Comparison of ENCODE assay signal across 1 cellular context in the genomic region with DNA sequence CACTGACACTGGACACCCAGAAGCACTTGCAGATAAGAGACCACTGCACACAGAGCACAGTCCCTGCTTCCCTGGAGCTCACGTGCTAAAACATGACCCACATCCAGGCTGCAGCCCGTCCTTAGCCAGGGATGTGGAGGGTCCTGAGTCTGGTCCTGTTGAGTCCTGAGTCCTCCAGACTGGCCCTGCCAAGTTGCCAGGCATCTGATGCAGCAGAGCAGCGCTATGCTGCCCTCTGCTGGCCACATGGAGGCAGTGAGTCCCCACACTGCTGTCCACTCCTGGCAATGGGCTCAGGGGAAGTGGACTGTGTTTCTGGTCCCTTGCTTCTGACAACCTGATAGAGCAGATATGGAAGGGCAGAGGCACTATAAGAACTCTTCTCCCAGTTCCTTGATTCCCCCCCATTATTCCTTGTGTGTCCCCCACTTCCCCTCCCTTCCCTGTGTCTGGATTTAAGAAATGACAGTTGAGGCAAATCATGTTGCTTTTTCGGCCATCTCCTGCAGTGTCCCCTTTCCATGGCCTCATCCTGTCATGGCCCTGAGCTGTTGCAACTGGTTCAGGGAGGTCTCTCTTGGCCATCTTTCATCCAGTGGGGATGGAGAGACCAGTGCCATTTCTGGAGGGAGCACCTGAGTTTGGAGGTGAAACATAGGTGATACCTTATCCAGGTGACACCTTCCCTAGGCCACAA.
A peak's percentile ranks its signal among the peaks of the same experiment; 100 is the strongest.
TF ChIP-seq lines count a peak whose summit lies in the region.

No MANE protein-coding gene starts in this region.

TF ChIP-seq in SK-N-SH, 30 proteins besides CTCF, POLR2A, EP300 and RAD21 (continued from another document):
- TF ChIP-seq, protein P1, sequence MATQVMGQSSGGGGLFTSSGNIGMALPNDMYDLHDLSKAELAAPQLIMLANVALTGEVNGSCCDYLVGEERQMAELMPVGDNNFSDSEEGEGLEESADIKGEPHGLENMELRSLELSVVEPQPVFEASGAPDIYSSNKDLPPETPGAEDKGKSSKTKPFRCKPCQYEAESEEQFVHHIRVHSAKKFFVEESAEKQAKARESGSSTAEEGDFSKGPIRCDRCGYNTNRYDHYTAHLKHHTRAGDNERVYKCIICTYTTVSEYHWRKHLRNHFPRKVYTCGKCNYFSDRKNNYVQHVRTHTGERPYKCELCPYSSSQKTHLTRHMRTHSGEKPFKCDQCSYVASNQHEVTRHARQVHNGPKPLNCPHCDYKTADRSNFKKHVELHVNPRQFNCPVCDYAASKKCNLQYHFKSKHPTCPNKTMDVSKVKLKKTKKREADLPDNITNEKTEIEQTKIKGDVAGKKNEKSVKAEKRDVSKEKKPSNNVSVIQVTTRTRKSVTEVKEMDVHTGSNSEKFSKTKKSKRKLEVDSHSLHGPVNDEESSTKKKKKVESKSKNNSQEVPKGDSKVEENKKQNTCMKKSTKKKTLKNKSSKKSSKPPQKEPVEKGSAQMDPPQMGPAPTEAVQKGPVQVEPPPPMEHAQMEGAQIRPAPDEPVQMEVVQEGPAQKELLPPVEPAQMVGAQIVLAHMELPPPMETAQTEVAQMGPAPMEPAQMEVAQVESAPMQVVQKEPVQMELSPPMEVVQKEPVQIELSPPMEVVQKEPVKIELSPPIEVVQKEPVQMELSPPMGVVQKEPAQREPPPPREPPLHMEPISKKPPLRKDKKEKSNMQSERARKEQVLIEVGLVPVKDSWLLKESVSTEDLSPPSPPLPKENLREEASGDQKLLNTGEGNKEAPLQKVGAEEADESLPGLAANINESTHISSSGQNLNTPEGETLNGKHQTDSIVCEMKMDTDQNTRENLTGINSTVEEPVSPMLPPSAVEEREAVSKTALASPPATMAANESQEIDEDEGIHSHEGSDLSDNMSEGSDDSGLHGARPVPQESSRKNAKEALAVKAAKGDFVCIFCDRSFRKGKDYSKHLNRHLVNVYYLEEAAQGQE (IDR thresholded peaks at IDR 0.05; ENCODE audit: low read depth, low read length): peak; percentile 49; the same call in 1 of the 2 replicates
- TF ChIP-seq TAF1 (IDR thresholded peaks at IDR 0.05; ENCODE audit: borderline replicate concordance, low read depth, low read length): no peak
